8 cellular contexts compared by ENCODE assay signal in the genomic region with DNA sequence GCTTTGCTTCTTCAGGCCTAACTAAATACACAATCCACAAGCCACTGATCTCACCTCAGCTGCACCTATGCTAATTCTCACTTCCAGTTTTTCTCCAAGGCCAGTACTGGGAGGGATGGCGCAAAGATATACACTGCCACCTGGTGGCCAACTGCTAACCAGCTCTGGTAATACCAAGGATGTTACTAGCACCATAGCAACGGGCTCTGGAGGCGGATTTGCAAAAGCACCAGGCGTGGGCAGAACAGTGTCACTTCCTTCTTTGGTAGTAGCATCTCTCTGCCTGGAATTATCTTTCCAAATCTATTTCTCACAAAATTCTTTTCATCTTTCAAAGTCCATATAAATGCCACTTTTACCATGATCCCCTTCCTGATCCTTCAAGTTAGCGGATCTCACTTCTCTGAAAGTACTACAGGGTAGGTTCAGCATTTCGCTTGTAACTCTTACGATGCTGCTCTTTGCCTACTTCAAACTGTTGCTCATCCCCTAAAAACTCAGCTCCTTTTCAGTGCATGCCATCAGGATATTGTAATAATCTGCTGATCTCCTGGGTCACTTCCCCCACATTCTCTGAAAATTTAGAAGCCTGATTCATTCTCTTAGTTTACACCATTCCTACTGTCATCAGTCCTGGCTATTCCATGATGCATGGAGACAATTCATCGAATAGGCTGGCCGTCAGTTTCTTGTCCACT. TPM values are rescaled to one million over a fixed set of nuclear protein-coding genes. Genes with fewer than 3 reads are reported as not detected.
DNase-seq lines count a peak whose midpoint lies in the region; ATAC-seq, FAIRE-seq and TF ChIP-seq lines count a peak whose summit lies in the region.

No MANE protein-coding gene starts in this region.

- peaks cover 18% of the 10 kb centered on the region for H3K4me1 ChIP-seq in ACC112 (ENCODE audit: control insufficient read depth, insufficient read depth, low read length, unreplicated experiment)

- H3K79me2 ChIP-seq in ACC112 (ENCODE audit: control insufficient read depth, insufficient read depth, low read length, unreplicated experiment): no peaks in the 10 kb centered on the region

- no peak overlapping the region for H3K4me3 Mint-ChIP-seq in brain

- peak overlapping the region; percentile 81 for H3K27ac ChIP-seq in ACC112 (ENCODE audit: low read depth, low read length)

- no peak overlapping the region for H3K27ac Mint-ChIP-seq in brain

- no peaks in the 10 kb centered on the region for H3K27me3 ChIP-seq in ACC112 (ENCODE audit: insufficient read depth, low read length)

- peaks cover 4 to 19% (median 16%) of the 10 kb centered on the region in 5 experiments for H3K9me3 Mint-ChIP-seq in brain

- peak overlapping the region; percentile 52 for H2AFZ ChIP-seq in ACC112 (ENCODE audit: low read length, unreplicated experiment)

- no peaks in the 10 kb centered on the region for H3K27me3 Mint-ChIP-seq in brain

- H3K4me1 Mint-ChIP-seq in brain: no peaks in the 10 kb centered on the region

- ATAC-seq in GM18511 (IDR thresholded peaks at IDR 0.05; ENCODE audit: unreplicated experiment) (peak; percentile 98), HG02981 (IDR thresholded peaks at IDR 0.05; ENCODE audit: unreplicated experiment) (peak; percentile 97)

- DNase-seq in NCI-H1694 treated with DMSO at 0.1 percent for 48 hours (lab: John Stamatoyannopoulos, UW) (peak; percentile 27), iris pigment epithelial cell (ENCODE audit: low read depth) (peak; percentile 91)
- peak; percentile 77 to 78 (median 78) for DNase-seq in stimulated activated CD4-positive, alpha-beta T cell treated with anti-CD3 and anti-CD28 coated beads, Interleukin-12 subunit alpha, Interleukin-12 subunit beta, amount 100 ng/mL, for 48 hours (ENCODE audit: low read depth in 2 of 3, low spot score in 1 of 3)

- H3K4me3 ChIP-seq in ACC112 (ENCODE audit: low read depth, low read length): peak overlapping the region; percentile 48

- H3K36me3 Mint-ChIP-seq in brain: no peaks in the 10 kb centered on the region

- peak; percentile 65 for FAIRE-seq in TTC549 (lab: Jason Lieb, UNC)

- H3K36me3 ChIP-seq in ACC112 (ENCODE audit: insufficient read depth, low read length): no peaks in the 10 kb centered on the region

- TF ChIP-seq CTCF in brain (conservative IDR thresholded peaks at IDR 0.05): peak; percentile 90 to 95

RNA-seq across cellular contexts. Expression of a gene that starts 37.1 kb away (rescaled TPM):
- polyA plus RNA-seq in brain (ENCODE audit: insufficient read depth, low read depth, low replicate concordance): 23.0 TPM

RNA-seq across cellular contexts. Expression of a gene that starts 59.4 kb away (rescaled TPM):
- polyA plus RNA-seq in brain (ENCODE audit: insufficient read depth, low read depth, low replicate concordance): 19.7 TPM

Comparison
In these comparisons a context has a peak if more than half of its experiments do, and no peak if none do; other contexts are left out.
1. Peak in every context shown above with its lines: DNase-seq, ATAC-seq, H3K4me3 ChIP-seq and H3K27ac ChIP-seq.
2. DNase-seq: peak in every context shown above with its lines; median percentile 91 in iris pigment epithelial cell; 78 in stimulated activated CD4-positive, alpha-beta T cell treated with anti-CD3 and anti-CD28 coated beads, Interleukin-12 subunit alpha, Interleukin-12 subunit beta, amount 100 ng/mL, for 48 hours; 27 in NCI-H1694 treated with DMSO at 0.1 percent for 48 hours.